8 cellular contexts compared by ENCODE assay signal in the genomic region with DNA sequence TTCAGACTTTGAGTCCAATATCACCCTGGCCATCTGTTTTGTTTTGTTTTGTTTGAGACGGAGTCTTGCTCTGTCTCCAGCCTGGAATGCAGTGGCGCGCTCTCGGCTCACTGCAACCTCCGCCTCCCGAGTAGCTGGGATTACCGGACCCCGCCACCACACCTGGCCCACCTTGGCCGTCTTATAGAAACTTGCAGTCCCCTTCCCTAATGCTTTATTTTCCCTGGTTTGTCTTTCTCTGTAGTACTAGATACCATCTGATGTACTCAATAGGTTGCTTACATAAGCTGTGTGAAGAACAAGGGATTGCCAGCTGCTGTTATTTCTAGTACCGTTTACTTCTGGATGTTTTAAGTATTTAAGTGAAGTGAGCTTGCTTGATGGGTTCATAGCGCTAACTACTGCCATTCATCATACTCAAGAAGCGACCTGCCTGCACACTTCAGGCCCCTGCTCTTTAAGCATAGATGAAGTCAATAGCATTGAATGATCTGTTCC. TPM values are rescaled to one million over a fixed set of nuclear protein-coding genes. Genes with fewer than 3 reads are reported as not detected.
DNase-seq lines count a peak whose midpoint lies in the region; ATAC-seq and TF ChIP-seq lines count a peak whose summit lies in the region.

No MANE protein-coding gene starts in this region.

- intact Hi-C loops in activated CD4-positive, alpha-beta memory T cell treated with anti-CD3 and anti-CD28 coated beads for 36 hours (cut with micrococcal nuclease), result loop anchor here (2.0 to 5.0 kb wide), 2 partner anchors 249 to 304 kb away; partner anchors contain the start of genes CNOT11 and RNF149
- intact Hi-C loops in spleen (cut with DNase I; ENCODE audit: low total_unique reads), result no loop called here

- peaks cover 18% of the 10 kb centered on the region for H3K4me1 ChIP-seq in hepatocyte (ENCODE audit: insufficient read depth)
- H3K4me1 ChIP-seq in spleen, result peaks cover 12 to 66% (median 45%) of the 10 kb centered on the region in 6 donors

- H3K4me1 Mint-ChIP-seq in activated CD4-positive, alpha-beta memory T cell treated with anti-CD3 and anti-CD28 coated beads for 36 hours (ENCODE audit: low read depth), result peaks cover 53% of the 10 kb centered on the region

- H3K4me3 ChIP-seq in hepatocyte (peak overlapping the region; percentile 85), spleen (peak overlapping the region; percentile 51 to 91 (median 84))

- DNase-seq in NCI-H1417 (lab: John Stamatoyannopoulos, UW), result peak in 2 of 3 experiments; percentile 4 to 17
- no peak for DNase-seq in NCI-H1417 treated with DMSO at 0.1 percent for 48 hours (lab: John Stamatoyannopoulos, UW)
- DNase-seq in activated CD4-positive, alpha-beta memory T cell treated with anti-CD3 and anti-CD28 coated beads for 36 hours, result no peak
- no peak for DNase-seq in hepatocyte (ENCODE audit: low spot score)
- DNase-seq in spleen, result no peak
- DNase-seq in ureter (ENCODE audit: low spot score), result no peak
- no peak for DNase-seq in DMS153 treated with DMSO at 0.1 percent for 48 hours (lab: John Stamatoyannopoulos, UW; ENCODE audit: unreplicated experiment)

- H3K27ac ChIP-seq in hepatocyte (peak overlapping the region; percentile 95), spleen (peak overlapping the region in 6 of 8 donors; percentile 88 to 91 (median 90))

- CTCF ChIA-PET in activated CD4-positive, alpha-beta memory T cell treated with anti-CD3 and anti-CD28 coated beads for 36 hours (lab: Charles Lee), result interaction anchor here (0.6 to 3.0 kb wide), 4 partner anchors 9 to 396 kb away, joined by 3 to 21 read pairs (median 3); no protein-coding TSS in a partner anchor

- H3K36me3 ChIP-seq in hepatocyte (replicated peaks; ENCODE audit: insufficient read depth, low read depth) (no peaks in the 10 kb centered on the region), spleen (peaks cover 0 to 53% (median 47%) of the 10 kb centered on the region in 6 donors)

- H4K20me1 ChIP-seq in hepatocyte (ENCODE audit: insufficient read depth, poor library complexity, severe bottlenecking), result peaks cover 36% of the 10 kb centered on the region

- POLR2A ChIA-PET in activated CD4-positive, alpha-beta memory T cell treated with anti-CD3 and anti-CD28 coated beads for 36 hours (lab: Charles Lee), result interaction anchor here (0.6 to 2.4 kb wide), 4 partner anchors 9 to 387 kb away, joined by 3 to 7 read pairs (median 4); no protein-coding TSS in a partner anchor

- H2AFZ ChIP-seq in hepatocyte, result no peak overlapping the region

- no peaks in the 10 kb centered on the region for H3K9me3 Mint-ChIP-seq in activated CD4-positive, alpha-beta memory T cell treated with anti-CD3 and anti-CD28 coated beads for 36 hours

- TF ChIP-seq CTCF in hepatocyte (IDR thresholded peaks at IDR 0.05; ENCODE audit: poor library complexity) (no peak), spleen (IDR thresholded peaks at IDR 0.05 in 8 of 11, conservative IDR thresholded peaks at IDR 0.05 in 3 of 11) (no peak)

- H3K79me2 ChIP-seq in hepatocyte, result peaks cover 38% of the 10 kb centered on the region

- H3K27me3 ChIP-seq in hepatocyte (no peaks in the 10 kb centered on the region), spleen (replicated peaks in 1 of 7) (no peaks in the 10 kb centered on the region)

- H3K4me2 ChIP-seq in hepatocyte, result peak overlapping the region; percentile 92

- H3K27me3 Mint-ChIP-seq in activated CD4-positive, alpha-beta memory T cell treated with anti-CD3 and anti-CD28 coated beads for 36 hours, result no peaks in the 10 kb centered on the region

- no peak for TF ChIP-seq POLR2A in spleen (IDR thresholded peaks at IDR 0.05)

- no peak for ATAC-seq in HG03469 (IDR thresholded peaks at IDR 0.05; ENCODE audit: unreplicated experiment)

- peak overlapping the region; percentile 87 for H3K27ac Mint-ChIP-seq in activated CD4-positive, alpha-beta memory T cell treated with anti-CD3 and anti-CD28 coated beads for 36 hours

- peak overlapping the region; percentile 90 for H3K4me3 Mint-ChIP-seq in activated CD4-positive, alpha-beta memory T cell treated with anti-CD3 and anti-CD28 coated beads for 36 hours

- H3K9me3 ChIP-seq in hepatocyte (ENCODE audit: low read depth), result no peaks in the 10 kb centered on the region
- H3K9me3 ChIP-seq in spleen, result no peaks in the 10 kb centered on the region

- peaks cover 64% of the 10 kb centered on the region for H3K36me3 Mint-ChIP-seq in activated CD4-positive, alpha-beta memory T cell treated with anti-CD3 and anti-CD28 coated beads for 36 hours

- 11% methylated on average over 12 of the region's 12 CpGs for WGBS in hepatocyte (ENCODE audit: low lambda C conversion rate, missing lambda C conversion rate)
- WGBS in spleen, 5 donors, result 38 to 57% (median 40%) methylated on average over 12 of the region's 12 CpGs

- no peaks in the 10 kb centered on the region for H3K9me2 ChIP-seq in hepatocyte (replicated peaks; ENCODE audit: insufficient read depth)

RNA-seq across cellular contexts. Expression of gene RPL31, which starts 1.2 kb away (rescaled TPM):
- total RNA-seq in activated CD4-positive, alpha-beta memory T cell treated with anti-CD3 and anti-CD28 coated beads for 36 hours, result 1,000 to 10,000 TPM; 1,809 to 1,825 TPM
- 1,345 and 1,571 TPM in 2 replicates for total RNA-seq in hepatocyte
- polyA plus RNA-seq in hepatocyte, result 1,214 and 1,256 TPM in 2 replicates
- 1,000 to 10,000 TPM in 5 of 7 donors, 100 to 1,000 TPM in 2; 876 to 1,551 (median 1,095) TPM for total RNA-seq in spleen
- over 10,000 TPM in 2 of 3 donors, 1,000 to 10,000 TPM in 1; 8,439 to 10,502 (median 10,023) TPM for polyA plus RNA-seq in spleen
- total RNA-seq in ureter, result 1,638 TPM

Comparison
In these comparisons a context has a peak if more than half of its experiments do, and no peak if none do; other contexts are left out.
1. DNase-seq: peak in NCI-H1417 (2 of 3); none in NCI-H1417 treated with DMSO at 0.1 percent for 48 hours (single experiment), activated CD4-positive, alpha-beta memory T cell treated with anti-CD3 and anti-CD28 coated beads for 36 hours (single experiment), hepatocyte (single experiment), spleen (single experiment), ureter (single experiment) and DMS153 treated with DMSO at 0.1 percent for 48 hours (single experiment).